Comparison of ENCODE assay signal across 19 cellular contexts in the genomic region with DNA sequence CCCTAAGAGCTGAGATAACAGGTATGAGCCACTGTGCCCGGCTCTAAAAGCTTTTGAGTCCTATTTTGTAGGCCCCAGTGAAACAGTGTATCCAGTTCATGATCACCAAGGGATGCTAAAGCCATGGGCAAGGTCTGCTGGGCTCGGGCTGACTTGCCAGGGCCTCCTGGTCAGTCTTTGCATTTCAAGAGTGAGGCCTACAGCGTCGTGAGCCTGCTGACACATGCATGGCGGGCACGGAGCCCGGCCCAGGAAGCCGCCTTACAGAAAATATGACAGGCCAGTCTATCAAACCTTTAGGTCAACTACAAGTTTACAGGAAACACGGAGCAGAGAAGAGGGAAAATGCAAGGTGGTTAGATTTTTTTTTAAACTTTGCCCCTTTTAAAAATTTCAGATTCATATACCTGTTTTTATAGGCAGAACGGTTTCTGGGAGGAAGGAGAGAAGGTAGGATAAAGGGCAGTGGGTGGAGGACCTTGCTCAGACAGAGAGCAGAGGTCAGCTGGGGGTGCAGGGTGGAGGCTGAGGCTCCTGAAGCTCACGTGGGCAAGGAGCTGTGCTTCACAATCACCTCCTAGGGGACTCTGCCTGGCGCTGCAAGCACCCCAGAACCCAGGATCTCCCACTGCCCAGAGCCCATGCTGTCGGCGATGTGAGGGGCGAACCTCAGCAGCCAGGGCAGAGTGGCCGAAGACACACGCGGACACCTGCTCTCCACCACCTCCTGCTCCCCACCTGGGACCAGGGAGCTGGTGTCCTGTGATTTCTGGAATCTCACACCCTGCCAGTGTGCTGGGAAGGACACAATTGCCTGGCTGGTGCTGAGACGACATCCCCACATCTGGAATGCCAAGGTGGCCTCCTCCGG. TPM values are rescaled to one million over a fixed set of nuclear protein-coding genes. Genes with fewer than 3 reads are reported as not detected.
DNase-seq lines count a peak whose midpoint lies in the region; ATAC-seq, FAIRE-seq and TF ChIP-seq lines count a peak whose summit lies in the region.
"Had no signal": no experiment of that assay in that cellular context is flagged by ENCODE, and none has a peak within 500 bp of the region (broad histone marks: within the 10 kb centered on the region; RNA-seq: fewer than 3 reads in every experiment).

No MANE protein-coding gene starts in this region.

- H3K4me1 ChIP-seq in HCT116 (ENCODE audit: control insufficient read depth in 1 of 2, insufficient read depth in 2 of 2, low read length in 2 of 2) (peaks cover 4 to 10% of the 10 kb centered on the region in 2 experiments; a peak in 3 of 4 replicates), H1 (replicated peaks in 1 of 4; ENCODE audit: control insufficient read depth in 3 of 4, insufficient read depth in 4 of 4, low read length in 3 of 4) (peaks cover 0 to 5% (median 2%) of the 10 kb centered on the region in 4 experiments; a peak in 3 of 7 replicates), mucosa of rectum (ENCODE audit: control insufficient read depth in 2 of 2, insufficient read depth in 2 of 2, low read length in 2 of 2) (peaks cover 0 to 18% of the 10 kb centered on the region in 2 donors)
- no peaks in the 10 kb centered on the region for H3K4me1 ChIP-seq in CD8-positive, alpha-beta T cell (ENCODE audit: insufficient read depth, low read length)

- FAIRE-seq in H1 (lab: Jason Lieb, UNC) = no peak
- FAIRE-seq: GM12878, GM19239, H54 had no signal

- no peak overlapping the region for H3K4me3 Mint-ChIP-seq in CD8-positive, alpha-beta T cell
- H3K4me3 Mint-ChIP-seq: CD14-positive monocyte, T-cell had no signal

- peak overlapping the region; percentile 45 for H3K4me2 ChIP-seq in HCT116 (ENCODE audit: low read length)
- H3K4me2 ChIP-seq in H1 (ENCODE audit: insufficient read depth in 1 of 2, low read depth in 2 of 2, low read length in 2 of 2) = no peak overlapping the region

- H3K27ac Mint-ChIP-seq in CD8-positive, alpha-beta T cell = no peak overlapping the region
- H3K27ac Mint-ChIP-seq: CD14-positive monocyte, T-cell had no signal

- H3K27ac ChIP-seq in HCT116 (ENCODE audit: low read depth, low read length) (no peak overlapping the region), H1 (ENCODE audit: low read depth, low read length) (no peak overlapping the region), mucosa of rectum (ENCODE audit: low read depth in 2 of 2, low read length in 2 of 2) (peak overlapping the region; percentile 77 to 89)
- H3K27ac ChIP-seq in CD8-positive, alpha-beta T cell (ENCODE audit: low read depth, low read length) = no peak overlapping the region

- peaks cover 4% of the 10 kb centered on the region for H3K9me3 Mint-ChIP-seq in CD8-positive, alpha-beta T cell

- CTCF ChIA-PET in HCT116 (lab: Charles Lee) (no interaction called here), H1 (lab: Charles Lee; ENCODE audit: partially characterized antibody) (interaction anchor here (1.2 to 1.7 kb wide), 5 partner anchors 8 to 88 kb away, joined by 3 to 6 read pairs (median 4); a partner anchor contains a TSS)
- CTCF ChIA-PET in CD8-positive, alpha-beta T cell (lab: Charles Lee) = interaction anchor here (1.0 to 1.5 kb wide), 3 partner anchors 17 to 340 kb away, joined by 3 to 4 read pairs (median 4); no protein-coding TSS in a partner anchor

- no peaks in the 10 kb centered on the region for H3K79me2 ChIP-seq in HCT116 (ENCODE audit: insufficient read depth, low read length)
- H3K79me2 ChIP-seq in H1 (ENCODE audit: control insufficient read depth in 1 of 2, insufficient read depth in 2 of 2, low read length in 2 of 2) = no peaks in the 10 kb centered on the region

- TF ChIP-seq CTCF in HCT116 (IDR thresholded peaks at IDR 0.05 in 2 of 3, conservative IDR thresholded peaks at IDR 0.05 in 1 of 3; ENCODE audit: borderline replicate concordance in 1 of 3, insufficient read depth in 1 of 3, low read depth in 2 of 3, low read length in 2 of 3) = no peak
- TF ChIP-seq CTCF in H1 (IDR thresholded peaks at IDR 0.05; ENCODE audit: control extremely low read depth in 1 of 3, insufficient read depth in 1 of 3, low read depth in 1 of 3, low read length in 3 of 3) = no peak
- no peak for TF ChIP-seq CTCF in CD8-positive, alpha-beta T cell (IDR thresholded peaks at IDR 0.05)

- RAD21 ChIA-PET in HCT116 (lab: Charles Lee; ENCODE audit: low non-redundant PET in 1 of 2, low total read pairs in 2 of 2, uncharacterized antibody in 2 of 2, unreplicated experiment in 2 of 2) = no interaction called here

- intact Hi-C loops in HCT116 (cut with micrococcal nuclease) = loop anchor here (5.0 kb wide), 1 partner anchor 341 kb away; no protein-coding TSS in a partner anchor
- intact Hi-C loops in CD8-positive, alpha-beta T cell (cut with DNase I, micrococcal nuclease) = no loop called here

- H2AK5ac ChIP-seq in H1 (ENCODE audit: low read depth, low read length) = no peak overlapping the region

- H4K5ac ChIP-seq in H1 (ENCODE audit: insufficient read length, low read depth, low read length) = no peak overlapping the region

- TF ChIP-seq RAD21 in HCT116 (IDR thresholded peaks at IDR 0.05; ENCODE audit: low read depth) = no peak
- TF ChIP-seq RAD21 in H1 (IDR thresholded peaks at IDR 0.05 in 1 of 2, conservative IDR thresholded peaks at IDR 0.05 in 1 of 2; ENCODE audit: low read depth in 2 of 2, low read length in 2 of 2) = no peak

- H3K9me2 ChIP-seq in HCT116 (ENCODE audit: insufficient read depth) = no peaks in the 10 kb centered on the region

- H3K9me3 ChIP-seq in HCT116 (ENCODE audit: control insufficient read depth in 1 of 2, insufficient read depth in 1 of 2, low read depth in 1 of 2, low read length in 2 of 2) (peaks cover 0 to 5% of the 10 kb centered on the region in 2 experiments; a peak in 1 of 4 replicates), H1 (ENCODE audit: insufficient read depth in 2 of 2, low read depth in 1 of 2, low read length in 1 of 2) (peaks cover 8 to 9% of the 10 kb centered on the region in 2 experiments; a peak in 2 of 4 replicates), mucosa of rectum (ENCODE audit: control insufficient read depth in 2 of 2, low read length in 2 of 2) (peaks cover 0 to 4% of the 10 kb centered on the region in 2 donors)
- H3K9me3 ChIP-seq in CD8-positive, alpha-beta T cell (ENCODE audit: low read length) = no peaks in the 10 kb centered on the region

- no peak overlapping the region for H2BK20ac ChIP-seq in H1 (ENCODE audit: low read length)

- H2BK5ac ChIP-seq in H1 (ENCODE audit: low read depth, low read length) = no peak overlapping the region

- H3K36me3 ChIP-seq in HCT116 (ENCODE audit: control insufficient read depth in 1 of 2, insufficient read depth in 2 of 2, low read length in 2 of 2) (no peaks in the 10 kb centered on the region), H1 (ENCODE audit: control insufficient read depth in 2 of 4, insufficient read depth in 4 of 4, low read length in 3 of 4) (no peaks in the 10 kb centered on the region), mucosa of rectum (ENCODE audit: control insufficient read depth in 2 of 2, insufficient read depth in 2 of 2, low read length in 2 of 2) (no peaks in the 10 kb centered on the region)
- no peaks in the 10 kb centered on the region for H3K36me3 ChIP-seq in CD8-positive, alpha-beta T cell (ENCODE audit: insufficient read depth, low read length)

- H2BK12ac ChIP-seq in H1 (ENCODE audit: low read depth, low read length) = no peak overlapping the region

- H3K23me2 ChIP-seq in H1 (ENCODE audit: low read depth, low read length) = peaks cover 4% of the 10 kb centered on the region; the same call in 1 of the 2 replicates

- H4K20me1 ChIP-seq in HCT116 (ENCODE audit: insufficient read depth) (no peaks in the 10 kb centered on the region), H1 (replicated peaks in 1 of 2; ENCODE audit: control insufficient read depth in 1 of 2, insufficient read depth in 2 of 2, low read length in 2 of 2) (peaks cover 0 to 2% of the 10 kb centered on the region in 2 experiments)

- no TSS peak for BruUV-seq in HCT116 (replicated peaks; lab: Mats Ljungman, UMichigan)

- WGBS in H1 (ENCODE audit: extremely low coverage in 1 of 2, insufficient coverage in 1 of 2, insufficient read length in 1 of 2, insufficient replicate concordance in 2 of 2, low coverage in 1 of 2, low lambda C conversion rate in 2 of 2, missing lambda C conversion rate in 1 of 2), 2 experiments = 91% methylated on average over 20 of the region's 20 CpGs; no CpG with 5 or more reads in 1 of the 2 experiments

- no peak overlapping the region for H3K23ac ChIP-seq in H1 (ENCODE audit: insufficient read length)

- no peaks in the 10 kb centered on the region for H3K27me3 ChIP-seq in HCT116 (ENCODE audit: insufficient read depth, low read length)
- H3K27me3 ChIP-seq in H1 (replicated peaks in 1 of 4; ENCODE audit: control insufficient read depth in 3 of 4, extremely low read depth in 1 of 4, insufficient read depth in 3 of 4, low read length in 3 of 4) = peaks cover 0 to 2% (median 0%) of the 10 kb centered on the region in 4 experiments; a peak in 2 of 7 replicates
- no peaks in the 10 kb centered on the region for H3K27me3 ChIP-seq in mucosa of rectum (ENCODE audit: control insufficient read depth in 2 of 2, insufficient read depth in 2 of 2, low read length in 2 of 2)
- no peaks in the 10 kb centered on the region for H3K27me3 ChIP-seq in CD8-positive, alpha-beta T cell (ENCODE audit: insufficient read depth, low read length)

- no peak for TF ChIP-seq POLR2A in HCT116 (IDR thresholded peaks at IDR 0.05; ENCODE audit: borderline replicate concordance, extremely low read depth, insufficient read depth, insufficient read length)
- TF ChIP-seq POLR2A in H1 (IDR thresholded peaks at IDR 0.05; ENCODE audit: control extremely low read depth in 1 of 2, low read depth in 2 of 2, low read length in 2 of 2) = no peak

- H2BK15ac ChIP-seq in H1 (ENCODE audit: low read length) = 0 out of 2 replicates have a peak overlapping the region, but pooled peaks have one; percentile 29

- peak overlapping the region; percentile 71 for H3K18ac ChIP-seq in H1 (ENCODE audit: extremely low read depth, low read length)

- no peak overlapping the region; a peak in 1 of 4 replicates for H3K4me3 ChIP-seq in HCT116 (replicated peaks in 1 of 2; ENCODE audit: low read depth in 1 of 2, low read length in 2 of 2)
- no peak overlapping the region for H3K4me3 ChIP-seq in H1 (ENCODE audit: extremely low read depth in 1 of 4, insufficient read depth in 2 of 4, low read depth in 3 of 4, low read length in 4 of 4)
- peak overlapping the region in 1 of 2 donors; percentile 7 for H3K4me3 ChIP-seq in mucosa of rectum (ENCODE audit: low read length in 2 of 2)
- no peak overlapping the region for H3K4me3 ChIP-seq in CD8-positive, alpha-beta T cell (ENCODE audit: low read depth, low read length)
- H3K4me3 ChIP-seq: GM12878 had no signal

- POLR2A ChIA-PET in HCT116 (lab: Charles Lee) (no interaction called here), H1 (lab: Charles Lee; ENCODE audit: partially characterized antibody) (no interaction called here)
- POLR2A ChIA-PET in CD8-positive, alpha-beta T cell (lab: Charles Lee) = no interaction called here

- H4K8ac ChIP-seq in H1 (ENCODE audit: extremely low read depth, insufficient read depth, low read length) = no peak overlapping the region

- no peak overlapping the region for H2BK120ac ChIP-seq in H1 (replicated peaks; ENCODE audit: low read depth, low read length)

- H3K27me3 Mint-ChIP-seq in CD8-positive, alpha-beta T cell (ENCODE audit: low read depth) = no peaks in the 10 kb centered on the region
- H3K27me3 Mint-ChIP-seq: T-cell had no signal

- peaks cover 2% of the 10 kb centered on the region for H3K36me3 Mint-ChIP-seq in CD8-positive, alpha-beta T cell
- H3K36me3 Mint-ChIP-seq: CD14-positive monocyte had no signal

- no peak overlapping the region for H3K4ac ChIP-seq in H1 (replicated peaks; ENCODE audit: insufficient read length, low read depth, low read length)

- H3K14ac ChIP-seq in H1 (ENCODE audit: insufficient read length) = no peak overlapping the region

- H3K4me1 Mint-ChIP-seq in CD8-positive, alpha-beta T cell (ENCODE audit: low read depth) = peaks cover 3% of the 10 kb centered on the region
- H3K4me1 Mint-ChIP-seq: CD14-positive monocyte had no signal

- no peak overlapping the region for H2AFZ ChIP-seq in HCT116 (ENCODE audit: low read depth, low read length, poor library complexity, severe bottlenecking)
- no peak overlapping the region for H2AFZ ChIP-seq in H1 (ENCODE audit: low read length)

- H3K56ac ChIP-seq in H1 (replicated peaks; ENCODE audit: insufficient read length, low read depth, low read length) = no peak overlapping the region

- no peak for DNase-seq in HCT116 (ENCODE audit: low read depth, low spot score)
- DNase-seq in H1 (ENCODE audit: low read depth in 1 of 2, low spot score in 2 of 2) = no peak
- no peak for DNase-seq in NCI-H1417 treated with DMSO at 0.1 percent for 48 hours (lab: John Stamatoyannopoulos, UW)
- DNase-seq in CD8-positive, alpha-beta T cell = no peak
- DNase-seq in putamen (ENCODE audit: low spot score) = no peak
- no peak for DNase-seq in DMS 273 (lab: John Stamatoyannopoulos, UW; ENCODE audit: unreplicated experiment)
- DNase-seq: DMS 273 treated with DMSO at 0.1 percent for 48 hours, NCI-H1105, NCI-H187, NCI-H2227 treated with DMSO at 0.1 percent for 48 hours, NCI-H510A treated with DMSO at 0.1 percent for 48 hours, NCI-H774, SHP77 treated with DMSO at 0.1 percent for 48 hours, T-cell had no signal

- H3K9ac ChIP-seq in HCT116 (ENCODE audit: low read length) (no peak overlapping the region; the same call in 1 of the 2 replicates), H1 (replicated peaks in 1 of 4; ENCODE audit: extremely low read depth in 1 of 4, low read depth in 3 of 4, low read length in 3 of 4) (no peak overlapping the region), mucosa of rectum (ENCODE audit: low read depth in 1 of 2, low read length in 2 of 2) (peak overlapping the region in 1 of 2 donors; percentile 45)

- H3K79me1 ChIP-seq in H1 (ENCODE audit: low read depth, low read length) = no peaks in the 10 kb centered on the region

- no peak overlapping the region for H4K91ac ChIP-seq in H1 (replicated peaks; ENCODE audit: insufficient read length, low read length)

- no peak for TF ChIP-seq EP300 in H1 (IDR thresholded peaks at IDR 0.05; ENCODE audit: borderline replicate concordance in 1 of 2, low read depth in 2 of 2, low read length in 2 of 2)

- no peak; the same call in 1 of the 2 replicates for ATAC-seq in HCT116
- ATAC-seq in CD8-positive, alpha-beta T cell = no peak

RNA-seq across cellular contexts. Expression of a gene that starts 21.3 kb away (rescaled TPM):
- 12.2 TPM for total RNA-seq in HCT116 (2021; ENCODE audit: unreplicated experiment)
- 12.3 and 13.2 TPM in 2 replicates for polyA plus RNA-seq in HCT116 (2012)
- 5.4 and 6.0 TPM in 2 replicates for total RNA-seq in H1 (2021; fragmentation: NEBNext Ultra II Directional; extraction: Animal tissue kit (Norgen Biotek cat#: 25700))
- polyA plus RNA-seq in H1 (2011; rRNA removed) = 5.0 and 8.4 TPM in 2 replicates
- polyA plus RNA-seq in H1 (2011; cell fraction: cytosol; rRNA removed) = 4.1 TPM
- 4.6 TPM for polyA plus RNA-seq in H1 (2011; cell fraction: nucleus; rRNA removed)
- polyA plus RNA-seq in H1 (2012, experiment 1 of 2) = 3.8 to 6.0 TPM (median 4.6 TPM) in 4 replicates
- 6.0 TPM for polyA plus RNA-seq in H1 (2012, experiment 2 of 2)
- 4.1 TPM for polyA plus RNA-seq in H1 (2013, experiment 1 of 2)
- 4.7 TPM for polyA plus RNA-seq in H1 (2013, experiment 2 of 2)
- polyA minus RNA-seq in H1 (2011; rRNA and poly(A)+ RNA removed) = 1.6 and 2.3 TPM in 2 replicates
- polyA minus RNA-seq in H1 (2011; cell fraction: cytosol; rRNA and poly(A)+ RNA removed) = 2.8 TPM
- 4.9 TPM for polyA minus RNA-seq in H1 (2011; cell fraction: nucleus; rRNA and poly(A)+ RNA removed)
- total RNA-seq in CD8-positive, alpha-beta T cell = 1 to 10 TPM in 1 of 2 experiments, under 1 TPM in 1; 0.76 to 1.2 TPM

Comparison
In these comparisons a context has a peak if more than half of its experiments do, and no peak if none do; other contexts are left out.
1. H3K27ac ChIP-seq: peak in mucosa of rectum (2 of 2); none in HCT116 (single experiment), H1 (single experiment) and CD8-positive, alpha-beta T cell (single experiment).